17 cellular contexts compared by ENCODE assay signal in the genomic region with DNA sequence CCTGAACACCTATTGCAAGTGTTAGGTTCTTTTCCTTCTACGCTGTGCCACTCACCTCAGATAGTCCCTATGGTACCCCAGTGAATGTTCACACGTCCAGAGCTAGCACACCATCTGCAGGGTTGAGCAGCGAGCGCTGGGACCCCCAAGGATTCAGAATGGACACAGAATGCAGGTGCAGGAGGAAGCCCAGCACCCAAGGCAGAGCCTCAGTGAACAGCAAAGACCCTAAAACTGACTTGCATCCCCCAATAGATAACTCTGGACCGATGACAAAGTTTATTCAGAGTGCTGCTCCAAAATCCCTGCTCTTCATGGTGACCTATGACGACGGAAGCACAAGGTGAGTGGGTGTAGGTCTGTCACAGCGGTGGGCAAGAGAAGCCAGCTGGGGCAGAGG. TPM values are rescaled to one million over a fixed set of nuclear protein-coding genes. Genes with fewer than 3 reads are reported as not detected.
A peak's percentile ranks its signal among the peaks of the same experiment; 100 is the strongest.
DNase-seq lines count a peak whose midpoint lies in the region; ATAC-seq and TF ChIP-seq lines count a peak whose summit lies in the region.
"Had no signal": no experiment of that assay in that cellular context is flagged by ENCODE, and none has a peak within 500 bp of the region (broad histone marks: within the 10 kb centered on the region; RNA-seq: fewer than 3 reads in every experiment).

No MANE protein-coding gene starts in this region.

- peaks cover 24% of the 10 kb centered on the region for H3K4me1 Mint-ChIP-seq in dendritic cell treated with granulocyte-macrophage colony-stimulating factor and Interleukin-4, amounts not matched to agents 40 ng/mL and 50 ng/mL, for 4 days (ENCODE audit: low read depth)
- no peaks in the 10 kb centered on the region for H3K4me1 Mint-ChIP-seq in osteocyte (ENCODE audit: unreplicated experiment)
- no peaks in the 10 kb centered on the region for H3K4me1 Mint-ChIP-seq in type B pancreatic cell (ENCODE audit: unreplicated experiment)

- peaks cover 27% of the 10 kb centered on the region for H3K27me3 Mint-ChIP-seq in dendritic cell treated with granulocyte-macrophage colony-stimulating factor and Interleukin-4, amounts not matched to agents 40 ng/mL and 50 ng/mL, for 4 days
- H3K27me3 Mint-ChIP-seq in osteocyte (ENCODE audit: unreplicated experiment) = peaks cover 16% of the 10 kb centered on the region
- no peaks in the 10 kb centered on the region for H3K27me3 Mint-ChIP-seq in type B pancreatic cell

- peak overlapping the region; percentile 28 for H3K27ac ChIP-seq in C4-2B
- H3K27ac ChIP-seq: BLaER1, GM23248 had no signal

- H3K36me3 Mint-ChIP-seq in dendritic cell treated with granulocyte-macrophage colony-stimulating factor and Interleukin-4, amounts not matched to agents 40 ng/mL and 50 ng/mL, for 4 days (ENCODE audit: low read depth) = no peaks in the 10 kb centered on the region
- H3K36me3 Mint-ChIP-seq in osteocyte (ENCODE audit: unreplicated experiment) (peaks cover 3% of the 10 kb centered on the region), type B pancreatic cell (no peaks in the 10 kb centered on the region)
- H3K36me3 Mint-ChIP-seq: CD8-positive, alpha-beta T cell had no signal

- H3K4me3 Mint-ChIP-seq in dendritic cell treated with granulocyte-macrophage colony-stimulating factor and Interleukin-4, amounts not matched to agents 40 ng/mL and 50 ng/mL, for 4 days = no peak overlapping the region
- no peak overlapping the region for H3K4me3 Mint-ChIP-seq in osteocyte (ENCODE audit: unreplicated experiment)
- no peak overlapping the region for H3K4me3 Mint-ChIP-seq in type B pancreatic cell
- H3K4me3 Mint-ChIP-seq: CD8-positive, alpha-beta T cell had no signal

- intact Hi-C loops in dendritic cell treated with granulocyte-macrophage colony-stimulating factor and Interleukin-4, amounts not matched to agents 40 ng/mL and 50 ng/mL, for 4 days (cut with micrococcal nuclease) = no loop called here

- peaks cover 14% of the 10 kb centered on the region for H3K9me3 Mint-ChIP-seq in dendritic cell treated with granulocyte-macrophage colony-stimulating factor and Interleukin-4, amounts not matched to agents 40 ng/mL and 50 ng/mL, for 4 days
- H3K9me3 Mint-ChIP-seq in osteocyte (ENCODE audit: unreplicated experiment) (peaks cover 8% of the 10 kb centered on the region), type B pancreatic cell (peaks cover 6% of the 10 kb centered on the region)

- H3K27ac Mint-ChIP-seq in dendritic cell treated with granulocyte-macrophage colony-stimulating factor and Interleukin-4, amounts not matched to agents 40 ng/mL and 50 ng/mL, for 4 days = peak overlapping the region; percentile 23
- no peak overlapping the region for H3K27ac Mint-ChIP-seq in osteocyte (ENCODE audit: unreplicated experiment)
- no peak overlapping the region for H3K27ac Mint-ChIP-seq in type B pancreatic cell
- H3K27ac Mint-ChIP-seq: CD8-positive, alpha-beta T cell had no signal

- no peak for TF ChIP-seq CTCF in C4-2B (conservative IDR thresholded peaks at IDR 0.05)
- no peak for TF ChIP-seq CTCF in osteocyte (IDR thresholded peaks at IDR 0.05)
- no peak for TF ChIP-seq CTCF in type B pancreatic cell (conservative IDR thresholded peaks at IDR 0.05)

- DNase-seq in osteocyte (ENCODE audit: extremely low spot score, unreplicated experiment) = peak; percentile 54
- peak; percentile 56 for DNase-seq in type B pancreatic cell (ENCODE audit: extremely low spot score, unreplicated experiment)
- no peak for DNase-seq in NOMO-1 treated with DMSO at 0.1 percent for 48 hours (lab: John Stamatoyannopoulos, UW; ENCODE audit: unreplicated experiment)
- DNase-seq: 8988T; Calu3; CD8-positive, alpha-beta T cell; DMS79 treated with DMSO at 0.1 percent for 48 hours; GF-D8; GM23248; IMR-90 had no signal

- no peak for ATAC-seq in GM21367 (IDR thresholded peaks at IDR 0.05; ENCODE audit: unreplicated experiment)
- ATAC-seq in GM18870 (IDR thresholded peaks at IDR 0.05; ENCODE audit: unreplicated experiment) = no peak
- ATAC-seq: CD8-positive, alpha-beta T cell had no signal

RNA-seq across cellular contexts. Expression of a gene that starts 15.1 kb away (rescaled TPM):
- total RNA-seq in osteocyte = not detected in 2 replicates
- 0.92 and 2.0 TPM in 2 replicates for total RNA-seq in type B pancreatic cell (ENCODE audit: low replicate concordance)
- total RNA-seq: A673 had no signal

RNA-seq across cellular contexts. Expression of a gene that starts 30.2 kb away (rescaled TPM):
- total RNA-seq in osteocyte (not detected in 2 replicates), type B pancreatic cell (ENCODE audit: low replicate concordance) (4.7 and 10.3 TPM in 2 replicates)
- total RNA-seq: A673; CD8-positive, alpha-beta T cell; GM23248; H4; IMR-90 had no signal
